In the genomic region with DNA sequence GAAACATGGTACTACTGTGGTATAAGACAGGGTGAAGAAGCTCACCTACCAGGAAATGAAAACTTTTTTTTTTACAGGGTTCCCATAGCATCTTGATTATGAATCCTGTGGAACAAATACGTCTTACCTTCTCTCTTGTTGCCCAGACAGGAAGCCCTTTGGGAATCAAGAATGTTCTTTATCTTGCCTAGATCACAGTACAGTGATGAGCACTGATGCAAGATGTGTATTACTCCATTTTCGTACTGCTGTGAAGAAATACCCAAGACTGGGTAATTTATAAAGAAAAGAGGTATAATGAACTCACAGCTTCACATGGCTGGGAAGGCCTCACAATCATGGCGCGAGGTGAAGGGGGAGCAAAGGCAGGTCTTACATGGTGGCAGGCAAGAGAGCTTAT, we compare ENCODE assay signal across 27 cellular contexts.
"Had no signal": no experiment of that assay in that cellular context is flagged by ENCODE, and none has a peak within 500 bp of the region (broad histone marks: within the 10 kb centered on the region; RNA-seq: fewer than 3 reads in every experiment).

No MANE protein-coding gene starts in this region.

- DNase-seq: naive thymus-derived CD4-positive, alpha-beta T cell; natural killer cell; nucleus accumbens; ovary; posterior cingulate gyrus; psoas muscle; right cardiac atrium; right lobe of liver; sigmoid colon; small intestine; stimulated activated CD4-positive, alpha-beta T cell treated with anti-CD3 and anti-CD28 coated beads, Interleukin-15, amount 100 ng/mL, for 24 hours; stimulated activated CD4-positive, alpha-beta T cell treated with anti-CD3 and anti-CD28 coated beads, Interleukin-2, amount 100 ng/mL, for 24 hours; stimulated activated CD4-positive, alpha-beta T cell treated with anti-CD3 and anti-CD28 coated beads, Interleukin-2, amount 100 ng/mL, for 48 hours; stimulated activated CD4-positive, alpha-beta T cell treated with anti-CD3 and anti-CD28 coated beads, Interleukin-4, amount 100 ng/mL, for 24 hours; stimulated activated naive B cell treated with anti-CD40 and anti-IgM and Interleukin-4, amounts not matched to agents 10 μg/mL and 1 μg/mL and 100 μg/mL, for 72 hours; stimulated activated naive CD4-positive, alpha-beta T cell treated with Interleukin-2 at 50 U/mL for 16 hours; stomach; thyroid gland; upper lobe of left lung; uterus had no signal

- H3K4me3 ChIP-seq: ovary, psoas muscle, right lobe of liver, sigmoid colon, stomach, thoracic aorta, thyroid gland, tibial nerve, upper lobe of left lung, uterus had no signal

- H3K9me3 Mint-ChIP-seq: natural killer cell; stimulated activated effector memory CD8-positive, alpha-beta T cell treated with anti-CD3 and anti-CD28 coated beads, Interleukin-12 subunit alpha, Interleukin-12 subunit beta, amount 100 ng/mL, for 72 hours had no signal

- FAIRE-seq: small intestine had no signal

- H3K27ac Mint-ChIP-seq: naive thymus-derived CD4-positive, alpha-beta T cell; natural killer cell; progenitor cell of endocrine pancreas; stimulated activated effector memory CD8-positive, alpha-beta T cell treated with anti-CD3 and anti-CD28 coated beads, Interleukin-12 subunit alpha, Interleukin-12 subunit beta, amount 100 ng/mL, for 72 hours; stimulated activated naive B cell treated with anti-CD40 and anti-IgM and Interleukin-4, amounts not matched to agents 10 μg/mL and 1 μg/mL and 100 μg/mL, for 72 hours; stimulated activated naive CD8-positive, alpha-beta T cell treated with anti-CD3 and anti-CD28 coated beads, Interleukin-15, Interleukin-2, amounts not matched to agents 100 ng/mL and 50 ng/mL, for 24 hours had no signal

- H3K4me3 Mint-ChIP-seq: naive thymus-derived CD4-positive, alpha-beta T cell; natural killer cell; nephron; neural crest cell; stimulated activated effector memory CD8-positive, alpha-beta T cell treated with anti-CD3 and anti-CD28 coated beads, Interleukin-12 subunit alpha, Interleukin-12 subunit beta, amount 100 ng/mL, for 72 hours; stimulated activated naive B cell treated with anti-CD40 and anti-IgM and Interleukin-4, amounts not matched to agents 10 μg/mL and 1 μg/mL and 100 μg/mL, for 72 hours; stimulated activated naive CD8-positive, alpha-beta T cell treated with anti-CD3 and anti-CD28 coated beads, Interleukin-15, Interleukin-2, amounts not matched to agents 100 ng/mL and 50 ng/mL, for 24 hours had no signal

- H3K36me3 Mint-ChIP-seq: natural killer cell; stimulated activated effector memory CD8-positive, alpha-beta T cell treated with anti-CD3 and anti-CD28 coated beads, Interleukin-12 subunit alpha, Interleukin-12 subunit beta, amount 100 ng/mL, for 72 hours had no signal

- H3K4me1 Mint-ChIP-seq: natural killer cell; stimulated activated effector memory CD8-positive, alpha-beta T cell treated with anti-CD3 and anti-CD28 coated beads, Interleukin-12 subunit alpha, Interleukin-12 subunit beta, amount 100 ng/mL, for 72 hours had no signal

- H3K27me3 Mint-ChIP-seq: naive thymus-derived CD4-positive, alpha-beta T cell; progenitor cell of endocrine pancreas; stimulated activated naive B cell treated with anti-CD40 and anti-IgM and Interleukin-4, amounts not matched to agents 10 μg/mL and 1 μg/mL and 100 μg/mL, for 72 hours; stimulated activated naive CD8-positive, alpha-beta T cell treated with anti-CD3 and anti-CD28 coated beads, Interleukin-15, Interleukin-2, amounts not matched to agents 100 ng/mL and 50 ng/mL, for 24 hours had no signal
